9 cellular contexts compared by ENCODE assay signal in the genomic region with DNA sequence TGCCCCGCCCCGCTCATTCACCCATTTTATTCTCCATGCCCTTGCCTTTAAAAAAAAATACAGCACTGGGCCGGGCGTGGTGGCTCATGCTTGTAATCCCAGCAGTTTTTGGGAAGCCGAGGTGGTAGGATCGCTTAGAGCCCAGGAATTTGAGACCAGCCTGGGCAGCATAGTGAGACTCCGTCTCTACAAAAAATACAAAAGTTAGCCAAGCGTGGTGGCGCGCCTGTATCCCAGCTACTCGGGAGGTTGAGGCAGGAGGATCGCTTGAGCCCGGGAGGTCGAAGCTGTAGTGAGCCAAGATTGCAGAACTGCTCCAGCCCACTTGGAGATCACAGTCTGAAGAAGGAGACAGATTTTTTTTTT. TPM values are rescaled to one million over a fixed set of nuclear protein-coding genes. Genes with fewer than 3 reads are reported as not detected.
DNase-seq lines count a peak whose midpoint lies in the region; ATAC-seq, FAIRE-seq and TF ChIP-seq lines count a peak whose summit lies in the region.
"Had no signal": no experiment of that assay in that cellular context is flagged by ENCODE, and none has a peak within 500 bp of the region (broad histone marks: within the 10 kb centered on the region; RNA-seq: fewer than 3 reads in every experiment).

No MANE protein-coding gene starts in this region.

- no peak for ATAC-seq in stimulated activated naive CD8-positive, alpha-beta T cell treated with anti-CD3 and anti-CD28 coated beads, Interleukin-15, amount 100 ng/mL, for 72 hours
- ATAC-seq in HG02885 (IDR thresholded peaks at IDR 0.05; ENCODE audit: poor library complexity, unreplicated experiment) (no peak), HG03175 (IDR thresholded peaks at IDR 0.05; ENCODE audit: unreplicated experiment) (no peak)

- peak; percentile 44 for DNase-seq in DMS53 (lab: John Stamatoyannopoulos, UW)
- DNase-seq in DMS53 treated with DMSO at 0.1 percent for 48 hours (lab: John Stamatoyannopoulos, UW; ENCODE audit: unreplicated experiment), result no peak
- DNase-seq in activated naive CD8-positive, alpha-beta T cell treated with anti-CD3 and anti-CD28 coated beads for 36 hours, result no peak
- no peak for DNase-seq in kidney
- no peak for DNase-seq in stimulated activated naive CD8-positive, alpha-beta T cell treated with anti-CD3 and anti-CD28 coated beads, Interleukin-15, amount 100 ng/mL, for 72 hours
- no peak for DNase-seq in iPS-NIHi11 (ENCODE audit: low spot score)

- no peak overlapping the region for H3K27ac Mint-ChIP-seq in activated naive CD8-positive, alpha-beta T cell treated with anti-CD3 and anti-CD28 coated beads for 36 hours
- H3K27ac Mint-ChIP-seq in stimulated activated naive CD8-positive, alpha-beta T cell treated with anti-CD3 and anti-CD28 coated beads, Interleukin-15, amount 100 ng/mL, for 72 hours, result no peak overlapping the region

- H3K4me3 Mint-ChIP-seq in activated naive CD8-positive, alpha-beta T cell treated with anti-CD3 and anti-CD28 coated beads for 36 hours, result peak overlapping the region; percentile 95
- H3K4me3 Mint-ChIP-seq in stimulated activated naive CD8-positive, alpha-beta T cell treated with anti-CD3 and anti-CD28 coated beads, Interleukin-15, amount 100 ng/mL, for 72 hours, result peak overlapping the region; percentile 96 to 100

- H3K4me3 ChIP-seq in kidney (ENCODE audit: low read length in 2 of 2), result peak overlapping the region in 1 of 2 donors; percentile 76

- H3K9me3 Mint-ChIP-seq in activated naive CD8-positive, alpha-beta T cell treated with anti-CD3 and anti-CD28 coated beads for 36 hours, result no peaks in the 10 kb centered on the region
- no peaks in the 10 kb centered on the region for H3K9me3 Mint-ChIP-seq in stimulated activated naive CD8-positive, alpha-beta T cell treated with anti-CD3 and anti-CD28 coated beads, Interleukin-15, amount 100 ng/mL, for 72 hours

- peaks cover 3% of the 10 kb centered on the region for H3K4me1 Mint-ChIP-seq in activated naive CD8-positive, alpha-beta T cell treated with anti-CD3 and anti-CD28 coated beads for 36 hours
- peaks cover 15% of the 10 kb centered on the region for H3K4me1 Mint-ChIP-seq in stimulated activated naive CD8-positive, alpha-beta T cell treated with anti-CD3 and anti-CD28 coated beads, Interleukin-15, amount 100 ng/mL, for 72 hours

- TF ChIP-seq CTCF in kidney (IDR thresholded peaks at IDR 0.05; ENCODE audit: borderline replicate concordance, extremely low read depth, insufficient read depth), result no peak

- H3K36me3 ChIP-seq in kidney (ENCODE audit: control insufficient read depth in 1 of 2, insufficient read depth in 2 of 2, low read length in 2 of 2), result no peaks in the 10 kb centered on the region

- no peaks in the 10 kb centered on the region for H3K27me3 Mint-ChIP-seq in activated naive CD8-positive, alpha-beta T cell treated with anti-CD3 and anti-CD28 coated beads for 36 hours
- H3K27me3 Mint-ChIP-seq in stimulated activated naive CD8-positive, alpha-beta T cell treated with anti-CD3 and anti-CD28 coated beads, Interleukin-15, amount 100 ng/mL, for 72 hours, result no peaks in the 10 kb centered on the region

- intact Hi-C loops in kidney (cut with DNase I), result no loop called here

- FAIRE-seq in kidney (lab: Jason Lieb, UNC), result no peak
- FAIRE-seq: A204.1 had no signal

- H3K27ac ChIP-seq in kidney (ENCODE audit: low read depth in 2 of 2, low read length in 2 of 2), result peak overlapping the region; percentile 9 to 34

- H3K9ac ChIP-seq in kidney (ENCODE audit: low read length in 2 of 2), result peak overlapping the region in 1 of 2 donors; percentile 25

- peaks cover 0 to 2% of the 10 kb centered on the region in 2 donors for H3K4me1 ChIP-seq in kidney (ENCODE audit: control insufficient read depth in 1 of 2, insufficient read depth in 1 of 2, low read depth in 1 of 2, low read length in 2 of 2)

- no peaks in the 10 kb centered on the region for H3K36me3 Mint-ChIP-seq in activated naive CD8-positive, alpha-beta T cell treated with anti-CD3 and anti-CD28 coated beads for 36 hours

- H3K9me3 ChIP-seq in kidney (ENCODE audit: control insufficient read depth in 1 of 2, low read length in 2 of 2), result no peaks in the 10 kb centered on the region

RNA-seq across cellular contexts. Expression of gene KIF6, which starts 0.4 kb away (rescaled TPM):
- total RNA-seq in activated naive CD8-positive, alpha-beta T cell treated with anti-CD3 and anti-CD28 coated beads for 36 hours, result under 1 TPM; 0.62 to 0.96 TPM
- total RNA-seq in kidney, result 2.9 TPM
- polyA plus RNA-seq in kidney (ENCODE audit: insufficient read depth, low read depth, low replicate concordance), result 1.7 TPM
